11 cellular contexts compared by ENCODE assay signal in genomic region chr6:157984686-157985225, GRCh38. TPM values are rescaled to one million over a fixed set of nuclear protein-coding genes. Genes with fewer than 3 reads are reported as not detected.
DNase-seq lines count a peak whose midpoint lies in the region; ATAC-seq, FAIRE-seq and TF ChIP-seq lines count a peak whose summit lies in the region.
"Had no signal": no experiment of that assay in that cellular context is flagged by ENCODE, and none has a peak within 500 bp of the region (broad histone marks: within the 10 kb centered on the region; RNA-seq: fewer than 3 reads in every experiment).

No MANE protein-coding gene starts in this region.

- no peak for TF ChIP-seq EP300 in H1 (IDR thresholded peaks at IDR 0.05; ENCODE audit: borderline replicate concordance in 1 of 2, low read depth in 2 of 2, low read length in 2 of 2)

- H3K4me1 ChIP-seq in RWPE2 (ENCODE audit: insufficient read depth, poor library complexity, severe bottlenecking), result peaks cover 6% of the 10 kb centered on the region
- peaks cover 8 to 28% (median 22%) of the 10 kb centered on the region in 4 experiments for H3K4me1 ChIP-seq in H1 (replicated peaks in 1 of 4; ENCODE audit: control insufficient read depth in 3 of 4, insufficient read depth in 4 of 4, low read length in 3 of 4)
- H3K4me1 ChIP-seq in spleen, result peaks cover 11 to 77% (median 40%) of the 10 kb centered on the region in 6 donors

- no peak overlapping the region for H2BK15ac ChIP-seq in H1 (ENCODE audit: low read length)

- peaks cover 3% of the 10 kb centered on the region for H3K79me1 ChIP-seq in H1 (ENCODE audit: low read depth, low read length)

- FAIRE-seq in H1 (lab: Jason Lieb, UNC) (no peak), GM19239 (lab: Jason Lieb, UNC) (no peak)

- H2AFZ ChIP-seq in H1 (ENCODE audit: low read length), result no peak overlapping the region
- H2AFZ ChIP-seq: parathyroid adenoma had no signal

- H2BK12ac ChIP-seq in H1 (ENCODE audit: low read depth, low read length), result no peak overlapping the region

- no peak overlapping the region for H3K56ac ChIP-seq in H1 (replicated peaks; ENCODE audit: insufficient read length, low read depth, low read length)

- peaks cover 5% of the 10 kb centered on the region for H3K27me3 Mint-ChIP-seq in T-helper 1 cell treated with Interleukin-12 subunit alpha and Interleukin-12 subunit beta and Interleukin-4 antibody, amounts not matched to agents 30 μg/mL and 1 μg/mL, for 36 hours (ENCODE audit: low read depth)

- no peaks in the 10 kb centered on the region for H4K20me1 ChIP-seq in H1 (replicated peaks in 1 of 2; ENCODE audit: control insufficient read depth in 1 of 2, insufficient read depth in 2 of 2, low read length in 2 of 2)

- TF ChIP-seq CTCF in RWPE2 (IDR thresholded peaks at IDR 0.05; ENCODE audit: poor library complexity, severe bottlenecking) (no peak), H1 (IDR thresholded peaks at IDR 0.05; ENCODE audit: control extremely low read depth in 1 of 3, insufficient read depth in 1 of 3, low read depth in 1 of 3, low read length in 3 of 3) (no peak), spleen (IDR thresholded peaks at IDR 0.05 in 8 of 11, conservative IDR thresholded peaks at IDR 0.05 in 3 of 11) (no peak)

- no peak overlapping the region for H3K27ac Mint-ChIP-seq in T-helper 1 cell treated with Interleukin-12 subunit alpha and Interleukin-12 subunit beta and Interleukin-4 antibody, amounts not matched to agents 30 μg/mL and 1 μg/mL, for 36 hours

- H3K4me3 ChIP-seq in RWPE2 (ENCODE audit: severe bottlenecking), result no peak overlapping the region
- no peak overlapping the region for H3K4me3 ChIP-seq in H1 (ENCODE audit: extremely low read depth in 1 of 4, insufficient read depth in 2 of 4, low read depth in 3 of 4, low read length in 4 of 4)
- H3K4me3 ChIP-seq in spleen, result no peak overlapping the region

- TF ChIP-seq RAD21 in H1 (IDR thresholded peaks at IDR 0.05 in 1 of 2, conservative IDR thresholded peaks at IDR 0.05 in 1 of 2; ENCODE audit: low read depth in 2 of 2, low read length in 2 of 2), result no peak

- H3K36me3 ChIP-seq in RWPE2 (ENCODE audit: low read depth) (no peaks in the 10 kb centered on the region), H1 (ENCODE audit: control insufficient read depth in 2 of 4, insufficient read depth in 4 of 4, low read length in 3 of 4) (no peaks in the 10 kb centered on the region), spleen (no peaks in the 10 kb centered on the region)

- no peak overlapping the region for H4K91ac ChIP-seq in H1 (replicated peaks; ENCODE audit: insufficient read length, low read length)

- POLR2A ChIA-PET in H1 (lab: Charles Lee; ENCODE audit: partially characterized antibody), result interaction anchor here (1.2 kb wide), 2 partner anchors 10 to 15 kb away, joined by 3 to 5 read pairs; no protein-coding TSS in a partner anchor

- peak overlapping the region; percentile 26; the same call in 1 of the 2 replicates for H2AK5ac ChIP-seq in H1 (ENCODE audit: low read depth, low read length)

- WGBS in H1 (ENCODE audit: extremely low coverage in 1 of 2, insufficient coverage in 1 of 2, insufficient read length in 1 of 2, insufficient replicate concordance in 2 of 2, low coverage in 1 of 2, low lambda C conversion rate in 2 of 2, missing lambda C conversion rate in 1 of 2), 2 experiments, result 76% methylated on average over 13 of the region's 14 CpGs; no CpG with 5 or more reads in 1 of the 2 experiments
- 47 to 77% (median 56%) methylated on average over 14 of the region's 14 CpGs for WGBS in spleen, 5 donors

- peaks cover 0 to 36% of the 10 kb centered on the region in 2 experiments; a peak in 2 of 4 replicates for H3K79me2 ChIP-seq in H1 (ENCODE audit: control insufficient read depth in 1 of 2, insufficient read depth in 2 of 2, low read length in 2 of 2)
- H3K79me2 ChIP-seq: parathyroid adenoma had no signal

- H3K27ac ChIP-seq in RWPE2 (ENCODE audit: poor library complexity, severe bottlenecking) (no peak overlapping the region), H1 (ENCODE audit: low read depth, low read length) (no peak overlapping the region), spleen (no peak overlapping the region)
- H3K27ac ChIP-seq: parathyroid adenoma had no signal

- peaks cover 49% of the 10 kb centered on the region for H3K4me1 Mint-ChIP-seq in T-helper 1 cell treated with Interleukin-12 subunit alpha and Interleukin-12 subunit beta and Interleukin-4 antibody, amounts not matched to agents 30 μg/mL and 1 μg/mL, for 36 hours (ENCODE audit: low read depth)

- no peaks in the 10 kb centered on the region for H3K9me3 ChIP-seq in RWPE2 (ENCODE audit: severe bottlenecking)
- no peaks in the 10 kb centered on the region for H3K9me3 ChIP-seq in H1 (ENCODE audit: insufficient read depth in 2 of 2, low read depth in 1 of 2, low read length in 1 of 2)
- no peaks in the 10 kb centered on the region for H3K9me3 ChIP-seq in spleen

- TF ChIP-seq POLR2A in H1 (IDR thresholded peaks at IDR 0.05; ENCODE audit: control extremely low read depth in 1 of 2, low read depth in 2 of 2, low read length in 2 of 2) (no peak), spleen (IDR thresholded peaks at IDR 0.05) (no peak)

- H3K36me3 Mint-ChIP-seq in T-helper 1 cell treated with Interleukin-12 subunit alpha and Interleukin-12 subunit beta and Interleukin-4 antibody, amounts not matched to agents 30 μg/mL and 1 μg/mL, for 36 hours (ENCODE audit: low read depth), result peaks cover 4% of the 10 kb centered on the region

- H3K9me3 Mint-ChIP-seq in T-helper 1 cell treated with Interleukin-12 subunit alpha and Interleukin-12 subunit beta and Interleukin-4 antibody, amounts not matched to agents 30 μg/mL and 1 μg/mL, for 36 hours, result no peaks in the 10 kb centered on the region

- peaks cover 5% of the 10 kb centered on the region; the same call in 1 of the 2 replicates for H3K23me2 ChIP-seq in H1 (ENCODE audit: low read depth, low read length)

- no peak overlapping the region for H4K8ac ChIP-seq in H1 (ENCODE audit: extremely low read depth, insufficient read depth, low read length)

- no peak overlapping the region for H3K14ac ChIP-seq in H1 (ENCODE audit: insufficient read length)

- no peak overlapping the region for H4K5ac ChIP-seq in H1 (ENCODE audit: insufficient read length, low read depth, low read length)

- CTCF ChIA-PET in H1 (lab: Charles Lee; ENCODE audit: partially characterized antibody), result interaction anchor here (1.5 to 2.6 kb wide), 4 partner anchors 15 to 90 kb away, joined by 4 to 12 read pairs (median 8); no protein-coding TSS in a partner anchor

- H2BK120ac ChIP-seq in H1 (replicated peaks; ENCODE audit: low read depth, low read length), result no peak overlapping the region

- no peak overlapping the region for H2BK20ac ChIP-seq in H1 (ENCODE audit: low read length)

- H2BK5ac ChIP-seq in H1 (ENCODE audit: low read depth, low read length), result no peak overlapping the region

- no peak overlapping the region for H3K18ac ChIP-seq in H1 (ENCODE audit: extremely low read depth, low read length)

- no peaks in the 10 kb centered on the region for H3K27me3 ChIP-seq in RWPE2 (ENCODE audit: insufficient read depth, poor library complexity, severe bottlenecking)
- peaks cover 0 to 13% (median 11%) of the 10 kb centered on the region in 4 experiments; a peak in 5 of 7 replicates for H3K27me3 ChIP-seq in H1 (replicated peaks in 1 of 4; ENCODE audit: control insufficient read depth in 3 of 4, extremely low read depth in 1 of 4, insufficient read depth in 3 of 4, low read length in 3 of 4)
- peaks cover 0 to 16% (median 0%) of the 10 kb centered on the region in 7 donors for H3K27me3 ChIP-seq in spleen (replicated peaks in 1 of 7)

- ATAC-seq in RWPE2 (ENCODE audit: low read depth) (no peak), HG02884 (IDR thresholded peaks at IDR 0.05; ENCODE audit: unreplicated experiment) (no peak), HG03108 (IDR thresholded peaks at IDR 0.05; ENCODE audit: unreplicated experiment) (no peak)

- H3K9ac ChIP-seq in H1 (replicated peaks in 1 of 4; ENCODE audit: extremely low read depth in 1 of 4, low read depth in 3 of 4, low read length in 3 of 4), result 0 out of 7 replicates have a peak overlapping the region, but pooled peaks of 1 of the 4 experiments have one; percentile 5
- H3K9ac ChIP-seq: parathyroid adenoma had no signal

- intact Hi-C loops in spleen (cut with DNase I; ENCODE audit: low total_unique reads), result no loop called here

- H3K4me2 ChIP-seq in H1 (ENCODE audit: insufficient read depth in 1 of 2, low read depth in 2 of 2, low read length in 2 of 2), result no peak overlapping the region

- no peak overlapping the region for H3K4ac ChIP-seq in H1 (replicated peaks; ENCODE audit: insufficient read length, low read depth, low read length)

- DNase-seq in T-helper 1 cell, result no peak
- DNase-seq in RWPE2 (ENCODE audit: low spot score), result peak; percentile 16
- no peak for DNase-seq in H1 (ENCODE audit: low read depth in 1 of 2, low spot score in 2 of 2)
- peak; percentile 33 for DNase-seq in spleen
- DNase-seq in GM19239 (ENCODE audit: insufficient read length, low spot score), result no peak
- DNase-seq: ACHN; activated CD8-positive, alpha-beta memory T cell treated with anti-CD3 and anti-CD28 coated beads, Interleukin-2, amount 50 U/mL, for 4 hours had no signal

- no peak overlapping the region for H3K23ac ChIP-seq in H1 (ENCODE audit: insufficient read length)

- H3K4me3 Mint-ChIP-seq in T-helper 1 cell treated with Interleukin-12 subunit alpha and Interleukin-12 subunit beta and Interleukin-4 antibody, amounts not matched to agents 30 μg/mL and 1 μg/mL, for 36 hours, result peak overlapping the region; percentile 21

TF ChIP-seq in H1, 55 proteins besides CTCF, POLR2A, EP300 and RAD21:
- TF ChIP-seq CBX5 (IDR thresholded peaks at IDR 0.05; ENCODE audit: low read depth, low read length), result no peak
- TF ChIP-seq SRF (IDR thresholded peaks at IDR 0.05; ENCODE audit: low read depth, low read length), result no peak

RNA-seq across cellular contexts. Expression of gene SYNJ2, which starts 3.1 kb away (rescaled TPM):
- total RNA-seq in H1 (2021; fragmentation: NEBNext Ultra II Directional; extraction: Animal tissue kit (Norgen Biotek cat#: 25700)), result 13.5 and 13.9 TPM in 2 replicates
- polyA plus RNA-seq in H1 (2011; rRNA removed), result 3.7 TPM in 2 replicates
- polyA plus RNA-seq in H1 (2011; cell fraction: cytosol; rRNA removed), result 3.4 TPM
- 8.0 TPM for polyA plus RNA-seq in H1 (2011; cell fraction: nucleus; rRNA removed)
- polyA plus RNA-seq in H1 (2012, experiment 1 of 2), result 4.8 to 6.4 TPM (median 5.5 TPM) in 4 replicates
- 2.3 TPM for polyA plus RNA-seq in H1 (2012, experiment 2 of 2)
- 6.1 TPM for polyA plus RNA-seq in H1 (2013, experiment 1 of 2)
- 5.8 TPM for polyA plus RNA-seq in H1 (2013, experiment 2 of 2)
- polyA minus RNA-seq in H1 (2011; rRNA and poly(A)+ RNA removed), result 8.9 and 9.5 TPM in 2 replicates
- 5.3 TPM for polyA minus RNA-seq in H1 (2011; cell fraction: cytosol; rRNA and poly(A)+ RNA removed)
- 6.2 TPM for polyA minus RNA-seq in H1 (2011; cell fraction: nucleus; rRNA and poly(A)+ RNA removed)
- total RNA-seq in spleen, result 10 to 100 TPM in 5 of 7 donors, 1 to 10 TPM in 2; 6.7 to 34.0 (median 11.9) TPM
- 1 to 10 TPM; 2.4 to 2.8 (median 2.6) TPM for polyA plus RNA-seq in spleen

Comparison
In these comparisons a context has a peak if more than half of its experiments do, and no peak if none do; other contexts are left out.
1. DNase-seq: peak in RWPE2 (single experiment) and spleen (single experiment); none in T-helper 1 cell (0 of 5), H1 (0 of 2) and GM19239 (single experiment).